ENCODE assay signal across 9 cellular contexts in genomic region chr13:23921451-23921888, GRCh38. TPM values are rescaled to one million over a fixed set of nuclear protein-coding genes. Genes with fewer than 3 reads are reported as not detected.
DNase-seq lines count a peak whose midpoint lies in the region; ATAC-seq and TF ChIP-seq lines count a peak whose summit lies in the region.
"Had no signal": no experiment of that assay in that cellular context is flagged by ENCODE, and none has a peak within 500 bp of the region (broad histone marks: within the 10 kb centered on the region; RNA-seq: fewer than 3 reads in every experiment).

No MANE protein-coding gene starts in this region.

- H3K9me3 Mint-ChIP-seq in CD14-positive monocyte, result peaks cover 0 to 2% (median 0%) of the 10 kb centered on the region in 7 donors
- no peaks in the 10 kb centered on the region for H3K9me3 Mint-ChIP-seq in activated naive CD8-positive, alpha-beta T cell treated with anti-CD3 and anti-CD28 coated beads for 36 hours

- DNase-seq in CD14-positive monocyte (ENCODE audit: low spot score) (no peak), H7 (peak; percentile 66), NCI-H82 (lab: John Stamatoyannopoulos, UW) (peak; percentile 80), cerebellar cortex (ENCODE audit: low spot score) (peak; percentile 27), right lobe of liver (no peak)
- DNase-seq in activated naive CD8-positive, alpha-beta T cell treated with anti-CD3 and anti-CD28 coated beads for 36 hours, result no peak

- no peaks in the 10 kb centered on the region for H3K36me3 Mint-ChIP-seq in CD14-positive monocyte
- no peaks in the 10 kb centered on the region for H3K36me3 Mint-ChIP-seq in activated naive CD8-positive, alpha-beta T cell treated with anti-CD3 and anti-CD28 coated beads for 36 hours

- intact Hi-C loops in CD14-positive monocyte (cut with micrococcal nuclease) (loop anchor here in 1 of 2 donors (5.0 kb wide), 1 partner anchor 301 kb away; no protein-coding TSS in a partner anchor), right lobe of liver (cut with DNase I) (no loop called here)

- no peak overlapping the region for H3K27ac Mint-ChIP-seq in CD14-positive monocyte
- no peak overlapping the region for H3K27ac Mint-ChIP-seq in activated naive CD8-positive, alpha-beta T cell treated with anti-CD3 and anti-CD28 coated beads for 36 hours
- H3K27ac Mint-ChIP-seq: IgD-negative memory B cell had no signal

- H3K36me3 ChIP-seq in H7 (replicated peaks; ENCODE audit: control insufficient read depth, insufficient read depth, low read length), result no peaks in the 10 kb centered on the region
- no peaks in the 10 kb centered on the region for H3K36me3 ChIP-seq in right lobe of liver

- peak; percentile 45 to 79 (median 72) for ATAC-seq in right lobe of liver
- ATAC-seq in GM21515 (IDR thresholded peaks at IDR 0.05; ENCODE audit: unreplicated experiment), result no peak
- no peak for ATAC-seq in HG03520 (IDR thresholded peaks at IDR 0.05; ENCODE audit: unreplicated experiment)

- TF ChIP-seq CTCF in CD14-positive monocyte (IDR thresholded peaks at IDR 0.05), result peak; percentile 79
- TF ChIP-seq CTCF in right lobe of liver (IDR thresholded peaks at IDR 0.05), result peak; percentile 63 to 76 (median 70)

- TF ChIP-seq POLR2A in right lobe of liver (IDR thresholded peaks at IDR 0.05), result no peak

- WGBS in right lobe of liver (ENCODE audit: insufficient coverage, low coverage, low lambda C conversion rate, missing lambda C conversion rate), result 18% methylated on average over 2 of the region's 2 CpGs

- no peaks in the 10 kb centered on the region for H3K27me3 ChIP-seq in H7 (ENCODE audit: control insufficient read depth, insufficient read depth, low read length)
- H3K27me3 ChIP-seq in right lobe of liver, result no peaks in the 10 kb centered on the region

- peaks cover 14% of the 10 kb centered on the region for H3K4me1 Mint-ChIP-seq in CD14-positive monocyte
- no peaks in the 10 kb centered on the region for H3K4me1 Mint-ChIP-seq in activated naive CD8-positive, alpha-beta T cell treated with anti-CD3 and anti-CD28 coated beads for 36 hours
- H3K4me1 Mint-ChIP-seq: IgD-negative memory B cell had no signal

- H3K4me1 ChIP-seq in right lobe of liver, result no peaks in the 10 kb centered on the region

- no peak overlapping the region for H3K4me3 ChIP-seq in H7 (ENCODE audit: insufficient read depth, low read depth, low read length)
- no peak overlapping the region for H3K4me3 ChIP-seq in right lobe of liver

- no peaks in the 10 kb centered on the region for H3K9me3 ChIP-seq in right lobe of liver

- no peak overlapping the region for H3K27ac ChIP-seq in right lobe of liver

- peaks cover 0 to 5% (median 3%) of the 10 kb centered on the region in 3 donors for H3K27me3 Mint-ChIP-seq in CD14-positive monocyte (ENCODE audit: low read depth in 3 of 3)
- peaks cover 28% of the 10 kb centered on the region for H3K27me3 Mint-ChIP-seq in activated naive CD8-positive, alpha-beta T cell treated with anti-CD3 and anti-CD28 coated beads for 36 hours

- H3K4me3 Mint-ChIP-seq in CD14-positive monocyte, result no peak overlapping the region
- H3K4me3 Mint-ChIP-seq in activated naive CD8-positive, alpha-beta T cell treated with anti-CD3 and anti-CD28 coated beads for 36 hours, result no peak overlapping the region
- H3K4me3 Mint-ChIP-seq: IgD-negative memory B cell had no signal

RNA-seq across cellular contexts. Expression of gene C1QTNF9B, which starts 24.2 kb away (rescaled TPM):
- not detected for polyA plus RNA-seq in CD14-positive monocyte
- total RNA-seq in H7 (2014; rRNA removed; shearing (Covaris generic)), result not detected in 2 replicates
- under 1 TPM in 3 of 6 experiments, not detected in 3; 0.18 to 0.42 (median 0.22) TPM for total RNA-seq in right lobe of liver
- total RNA-seq in activated naive CD8-positive, alpha-beta T cell treated with anti-CD3 and anti-CD28 coated beads for 36 hours, result not detected
- polyA plus RNA-seq: IgD-negative memory B cell had no signal

RNA-seq across cellular contexts. Expression of gene MIPEP, which starts 32.3 kb away (rescaled TPM):
- 1 to 10 TPM; 7.7 to 9.9 TPM for polyA plus RNA-seq in CD14-positive monocyte
- total RNA-seq in H7 (2014; rRNA removed; shearing (Covaris generic)), result 22.5 and 25.3 TPM in 2 replicates
- 10 to 100 TPM in 5 of 6 experiments, 1 to 10 TPM in 1; 8.2 to 15.2 (median 11.8) TPM for total RNA-seq in right lobe of liver
- 10 to 100 TPM; 21.3 to 24.0 TPM for total RNA-seq in activated naive CD8-positive, alpha-beta T cell treated with anti-CD3 and anti-CD28 coated beads for 36 hours

Comparison
In these comparisons a context has a peak if more than half of its experiments do, and no peak if none do; other contexts are left out.
1. DNase-seq: peak in H7 (single experiment), NCI-H82 (single experiment) and cerebellar cortex (single experiment); none in CD14-positive monocyte (single experiment), right lobe of liver (0 of 3) and activated naive CD8-positive, alpha-beta T cell treated with anti-CD3 and anti-CD28 coated beads for 36 hours (single experiment).
2. ATAC-seq: peak in right lobe of liver (4 of 4); none in GM21515 (single experiment) and HG03520 (single experiment).